Comparison of ENCODE assay signal across 21 cellular contexts in the genomic region with DNA sequence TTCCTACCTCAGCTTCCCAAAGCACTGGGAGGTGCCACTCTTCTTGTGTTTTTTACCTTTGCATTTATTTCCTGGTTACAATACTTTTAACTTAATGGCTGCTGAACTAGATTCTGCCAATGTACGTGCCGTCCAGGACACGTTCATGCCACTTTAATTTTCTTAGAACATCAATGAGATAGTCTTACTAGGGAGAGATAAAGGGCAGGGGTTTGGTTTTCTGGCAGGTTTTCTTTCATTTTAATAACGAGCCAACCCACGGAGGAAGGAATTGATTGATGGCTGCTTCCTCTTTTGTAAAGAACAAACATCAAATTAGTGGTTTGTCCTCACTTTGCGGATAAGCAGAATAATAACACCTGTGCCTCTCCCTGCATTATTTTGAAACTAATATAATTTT.
DNase-seq lines count a peak whose midpoint lies in the region; ATAC-seq and TF ChIP-seq lines count a peak whose summit lies in the region.
"Had no signal": no experiment of that assay in that cellular context is flagged by ENCODE, and none has a peak within 500 bp of the region (broad histone marks: within the 10 kb centered on the region; RNA-seq: fewer than 3 reads in every experiment).

No MANE protein-coding gene starts in this region.

- H3K36me3 ChIP-seq in Peyer's patch (no peaks in the 10 kb centered on the region), smooth muscle cell (ENCODE audit: low read depth) (no peaks in the 10 kb centered on the region)

- peak overlapping the region; percentile 93 for H3K27ac Mint-ChIP-seq in activated naive CD4-positive, alpha-beta T cell treated with anti-CD3 and anti-CD28 coated beads, Interleukin-2, amount 50 U/mL, for 24 hours
- H3K27ac Mint-ChIP-seq in T-cell = peak overlapping the region; percentile 79 to 83
- peak overlapping the region; percentile 85 for H3K27ac Mint-ChIP-seq in activated naive CD8-positive, alpha-beta T cell treated with anti-CD3 and anti-CD28 coated beads, Interleukin-2, amount 10 ng/mL, durations not matched to agents 7 days and 5 days
- H3K27ac Mint-ChIP-seq in stimulated activated memory B cell treated with anti-CD40 and anti-IgM and Interleukin-4, amounts not matched to agents 10 μg/mL and 1 μg/mL and 100 μg/mL, for 72 hours = peak overlapping the region; percentile 60
- H3K27ac Mint-ChIP-seq: brain, mesothelial cell of epicardium, type B pancreatic cell had no signal

- H3K27me3 ChIP-seq in Peyer's patch = no peaks in the 10 kb centered on the region
- peaks cover 29% of the 10 kb centered on the region for H3K27me3 ChIP-seq in smooth muscle cell (ENCODE audit: low read depth)

- H3K27ac ChIP-seq in Peyer's patch (no peak overlapping the region), smooth muscle cell (ENCODE audit: low read depth) (no peak overlapping the region)

- H3K36me3 Mint-ChIP-seq in activated naive CD4-positive, alpha-beta T cell treated with anti-CD3 and anti-CD28 coated beads, Interleukin-2, amount 50 U/mL, for 24 hours = peaks cover 12% of the 10 kb centered on the region
- peaks cover 56% of the 10 kb centered on the region for H3K36me3 Mint-ChIP-seq in T-cell
- peaks cover 53% of the 10 kb centered on the region for H3K36me3 Mint-ChIP-seq in activated naive CD8-positive, alpha-beta T cell treated with anti-CD3 and anti-CD28 coated beads, Interleukin-2, amount 10 ng/mL, durations not matched to agents 7 days and 5 days
- peaks cover 69% of the 10 kb centered on the region for H3K36me3 Mint-ChIP-seq in stimulated activated memory B cell treated with anti-CD40 and anti-IgM and Interleukin-4, amounts not matched to agents 10 μg/mL and 1 μg/mL and 100 μg/mL, for 72 hours
- H3K36me3 Mint-ChIP-seq: brain, mesothelial cell of epicardium, type B pancreatic cell had no signal

- CTCF ChIA-PET in T-cell (lab: Charles Lee) = no interaction called here

- POLR2A ChIA-PET in T-cell (lab: Charles Lee) = interaction anchor here in 1 of 2 donors (0.6 kb wide), 1 partner anchor 17 kb away, joined by 4 read pairs; no protein-coding TSS in a partner anchor
- POLR2A ChIA-PET in activated naive CD8-positive, alpha-beta T cell treated with anti-CD3 and anti-CD28 coated beads, Interleukin-2, amount 10 ng/mL, durations not matched to agents 7 days and 5 days (lab: Charles Lee) = interaction anchor here (1.0 kb wide), 1 partner anchor 10 kb away, joined by 3 read pairs; no protein-coding TSS in a partner anchor

- H3K4me1 ChIP-seq in Peyer's patch (no peaks in the 10 kb centered on the region), smooth muscle cell (ENCODE audit: low read depth) (no peaks in the 10 kb centered on the region)

- H3K4me3 ChIP-seq in Peyer's patch = no peak overlapping the region
- H3K4me3 ChIP-seq in smooth muscle cell = no peak overlapping the region
- H3K4me3 ChIP-seq: K562 had no signal

- no peaks in the 10 kb centered on the region for H3K79me2 ChIP-seq in smooth muscle cell (ENCODE audit: low read depth)

- no peaks in the 10 kb centered on the region for H3K27me3 Mint-ChIP-seq in activated naive CD4-positive, alpha-beta T cell treated with anti-CD3 and anti-CD28 coated beads, Interleukin-2, amount 50 U/mL, for 24 hours
- H3K27me3 Mint-ChIP-seq in T-cell = no peaks in the 10 kb centered on the region
- no peaks in the 10 kb centered on the region for H3K27me3 Mint-ChIP-seq in activated naive CD8-positive, alpha-beta T cell treated with anti-CD3 and anti-CD28 coated beads, Interleukin-2, amount 10 ng/mL, durations not matched to agents 7 days and 5 days
- no peaks in the 10 kb centered on the region for H3K27me3 Mint-ChIP-seq in stimulated activated memory B cell treated with anti-CD40 and anti-IgM and Interleukin-4, amounts not matched to agents 10 μg/mL and 1 μg/mL and 100 μg/mL, for 72 hours

- no peak overlapping the region for H3K9ac ChIP-seq in smooth muscle cell (ENCODE audit: low read depth)

- no peaks in the 10 kb centered on the region for H4K20me1 ChIP-seq in smooth muscle cell (ENCODE audit: low read depth)

- WGBS in smooth muscle cell (ENCODE audit: low lambda C conversion rate) = 85% methylated on average over 6 of the region's 6 CpGs

- no peak overlapping the region for H3K4me2 ChIP-seq in smooth muscle cell

- ATAC-seq in T-cell (replicated peaks in 1 of 4) = peak in 2 of 4 experiments; percentile 26 to 30
- ATAC-seq in activated naive CD8-positive, alpha-beta T cell treated with anti-CD3 and anti-CD28 coated beads, Interleukin-2, amount 10 ng/mL, durations not matched to agents 7 days and 5 days (ENCODE audit: low read depth) = no peak
- ATAC-seq in stimulated activated memory B cell treated with anti-CD40 and anti-IgM and Interleukin-4, amounts not matched to agents 10 μg/mL and 1 μg/mL and 100 μg/mL, for 72 hours = no peak
- ATAC-seq: K562, left lobe of liver had no signal

- no peak overlapping the region for H3K4me3 Mint-ChIP-seq in activated naive CD4-positive, alpha-beta T cell treated with anti-CD3 and anti-CD28 coated beads, Interleukin-2, amount 50 U/mL, for 24 hours
- H3K4me3 Mint-ChIP-seq in T-cell = peak overlapping the region in 1 of 3 donors; percentile 15
- H3K4me3 Mint-ChIP-seq in activated naive CD8-positive, alpha-beta T cell treated with anti-CD3 and anti-CD28 coated beads, Interleukin-2, amount 10 ng/mL, durations not matched to agents 7 days and 5 days = no peak overlapping the region
- H3K4me3 Mint-ChIP-seq in stimulated activated memory B cell treated with anti-CD40 and anti-IgM and Interleukin-4, amounts not matched to agents 10 μg/mL and 1 μg/mL and 100 μg/mL, for 72 hours = no peak overlapping the region
- H3K4me3 Mint-ChIP-seq: brain, mesothelial cell of epicardium, neural crest cell, type B pancreatic cell had no signal

- no peak overlapping the region for H2AFZ ChIP-seq in smooth muscle cell (ENCODE audit: low read depth)

- no peak for DNase-seq in activated naive CD4-positive, alpha-beta T cell (lab: John Stamatoyannopoulos, UW)
- DNase-seq in T-cell = no peak
- no peak for DNase-seq in activated naive CD8-positive, alpha-beta T cell treated with anti-CD3 and anti-CD28 coated beads, Interleukin-2, amount 10 ng/mL, durations not matched to agents 7 days and 5 days
- no peak for DNase-seq in Peyer's patch
- no peak for DNase-seq in smooth muscle cell (lab: John Stamatoyannopoulos, UW; ENCODE audit: unreplicated experiment)
- DNase-seq in kidney glomerular epithelial cell (lab: John Stamatoyannopoulos, UW) = no peak
- DNase-seq: activated CD4-positive, CD25-positive, alpha-beta regulatory T cell treated with anti-CD3 and anti-CD28 coated beads, Interleukin-2, amount 50 U/mL, for 72 hours; activated CD8-positive, alpha-beta memory T cell treated with anti-CD3 and anti-CD28 coated beads, Interleukin-2, amount 50 U/mL, for 48 hours; COR-L47; DND-41; NCI-H1694 treated with DMSO at 0.1 percent for 48 hours; NCI-H748 treated with DMSO at 0.1 percent for 48 hours; stimulated activated CD4-positive, alpha-beta T cell treated with anti-CD3 and anti-CD28 coated beads, Interleukin-1b, Interleukin-23, amount 100 ng/mL, for 48 hours had no signal

- no peak for TF ChIP-seq POLR2A in Peyer's patch (IDR thresholded peaks at IDR 0.05)

- H3F3A ChIP-seq in smooth muscle cell (ENCODE audit: low read depth) = no peaks in the 10 kb centered on the region

- H3K9me3 Mint-ChIP-seq in activated naive CD4-positive, alpha-beta T cell treated with anti-CD3 and anti-CD28 coated beads, Interleukin-2, amount 50 U/mL, for 24 hours = no peaks in the 10 kb centered on the region
- H3K9me3 Mint-ChIP-seq in T-cell = no peaks in the 10 kb centered on the region
- H3K9me3 Mint-ChIP-seq in activated naive CD8-positive, alpha-beta T cell treated with anti-CD3 and anti-CD28 coated beads, Interleukin-2, amount 10 ng/mL, durations not matched to agents 7 days and 5 days = no peaks in the 10 kb centered on the region
- H3K9me3 Mint-ChIP-seq in stimulated activated memory B cell treated with anti-CD40 and anti-IgM and Interleukin-4, amounts not matched to agents 10 μg/mL and 1 μg/mL and 100 μg/mL, for 72 hours = no peaks in the 10 kb centered on the region
- H3K9me3 Mint-ChIP-seq: brain, mesothelial cell of epicardium, neural crest cell, type B pancreatic cell had no signal

- H3K4me1 Mint-ChIP-seq in activated naive CD4-positive, alpha-beta T cell treated with anti-CD3 and anti-CD28 coated beads, Interleukin-2, amount 50 U/mL, for 24 hours = peaks cover 59% of the 10 kb centered on the region
- H3K4me1 Mint-ChIP-seq in T-cell = peaks cover 35 to 63% (median 46%) of the 10 kb centered on the region in 3 donors
- peaks cover 48% of the 10 kb centered on the region for H3K4me1 Mint-ChIP-seq in activated naive CD8-positive, alpha-beta T cell treated with anti-CD3 and anti-CD28 coated beads, Interleukin-2, amount 10 ng/mL, durations not matched to agents 7 days and 5 days
- H3K4me1 Mint-ChIP-seq in stimulated activated memory B cell treated with anti-CD40 and anti-IgM and Interleukin-4, amounts not matched to agents 10 μg/mL and 1 μg/mL and 100 μg/mL, for 72 hours = peaks cover 10% of the 10 kb centered on the region

- H3K9me3 ChIP-seq in Peyer's patch (no peaks in the 10 kb centered on the region), smooth muscle cell (replicated peaks; ENCODE audit: low read depth) (no peaks in the 10 kb centered on the region)

- TF ChIP-seq CTCF in Peyer's patch (IDR thresholded peaks at IDR 0.05) (no peak), smooth muscle cell (IDR thresholded peaks at IDR 0.05; ENCODE audit: borderline replicate concordance, insufficient read depth, poor library complexity, severe bottlenecking) (no peak)
